Comparison of ENCODE assay signal across 31 cellular contexts in the genomic region with DNA sequence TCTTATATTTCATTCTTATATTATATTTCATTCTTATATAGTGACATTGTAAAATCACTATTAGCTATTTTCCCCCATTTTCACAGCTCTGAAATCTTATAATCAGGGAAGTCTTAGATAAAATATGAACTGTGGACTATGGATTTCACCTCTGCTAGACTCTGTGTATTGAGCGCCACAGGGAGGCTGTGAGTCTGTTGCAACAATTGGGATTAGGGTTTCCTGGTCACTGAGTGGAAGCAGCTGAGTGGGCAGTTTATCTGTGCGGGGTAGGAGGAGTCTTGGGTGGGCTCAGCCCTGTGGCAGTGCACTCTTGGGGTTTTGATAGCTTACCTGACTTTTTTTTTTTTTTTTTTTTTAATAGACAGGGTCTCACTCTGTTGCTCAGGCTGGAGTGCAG.
"Had no signal": no experiment of that assay in that cellular context is flagged by ENCODE, and none has a peak within 500 bp of the region (broad histone marks: within the 10 kb centered on the region; RNA-seq: fewer than 3 reads in every experiment).

No MANE protein-coding gene starts in this region.

- H3K36me3 ChIP-seq: cardiac muscle cell, SJCRH30 had no signal

- H3K4me3 Mint-ChIP-seq: activated CD4-positive, alpha-beta T cell treated with anti-CD3 and anti-CD28 coated beads, Interleukin-2, amount 10 ng/mL, durations not matched to agents 24 days and 14 days; activated CD8-positive, alpha-beta T cell treated with anti-CD3 and anti-CD28 coated beads for 36 hours; activated naive CD8-positive, alpha-beta T cell treated with anti-CD3 and anti-CD28 coated beads for 36 hours; activated T-cell treated with anti-CD3 and anti-CD28 coated beads, Interleukin-2, amount 50 U/mL, for 72 hours; activated T-helper 17 cell treated with anti-CD3 and anti-CD28 coated beads, Interleukin-2, amount 50 U/mL, for 72 hours; central memory CD8-positive, alpha-beta T cell had no signal

- DNase-seq: activated CD4-positive, alpha-beta T cell treated with anti-CD3 and anti-CD28 coated beads, Interleukin-2, amount 10 ng/mL, durations not matched to agents 24 days and 14 days; activated CD4-positive, alpha-beta T cell treated with anti-CD3 and anti-CD28 coated beads, Interleukin-2, amount 50 U/mL, for 4 hours; activated CD8-positive, alpha-beta T cell treated with anti-CD3 and anti-CD28 coated beads for 36 hours; activated effector memory CD4-positive, alpha-beta T cell treated with anti-CD3 and anti-CD28 coated beads, Interleukin-2, amount 50 U/mL, for 16 hours; activated naive CD4-positive, alpha-beta T cell; activated naive CD4-positive, alpha-beta T cell treated with anti-CD3 and anti-CD28 coated beads, Interleukin-2, amount 50 U/mL, for 16 hours; activated naive CD8-positive, alpha-beta T cell treated with anti-CD3 and anti-CD28 coated beads for 36 hours; activated T-cell treated with anti-CD3 and anti-CD28 coated beads, Interleukin-2, amount 50 U/mL, for 1 hour; activated T-cell treated with anti-CD3 and anti-CD28 coated beads, Interleukin-2, amount 50 U/mL, for 72 hours; amniotic stem cell; aorta; Karpas-422; NCI-H1048; NCI-H1105 treated with DMSO at 0.1 percent for 48 hours; NCI-H1436; NCI-H1694; NCI-H1930; NCI-H2081 treated with DMSO at 0.1 percent for 48 hours; NCI-H345; NCI-H524 treated with DMSO at 0.1 percent for 48 hours; NCI-H748 treated with DMSO at 0.1 percent for 48 hours; NK-92 treated with Interleukin-12 subunit alpha and Interleukin-12 subunit beta, amount 100 ng/mL, for 24 hours; OCI-M1; SHP77; SJCRH30; T1000 had no signal

- H3K27me3 Mint-ChIP-seq: activated CD4-positive, alpha-beta T cell treated with anti-CD3 and anti-CD28 coated beads, Interleukin-2, amount 10 ng/mL, durations not matched to agents 24 days and 14 days; activated CD8-positive, alpha-beta T cell treated with anti-CD3 and anti-CD28 coated beads for 36 hours; activated naive CD8-positive, alpha-beta T cell treated with anti-CD3 and anti-CD28 coated beads for 36 hours; activated T-helper 17 cell treated with anti-CD3 and anti-CD28 coated beads, Interleukin-2, amount 50 U/mL, for 72 hours; central memory CD8-positive, alpha-beta T cell had no signal

- H3K4me1 ChIP-seq: SJCRH30 had no signal

- H3K27ac Mint-ChIP-seq: activated CD4-positive, alpha-beta T cell treated with anti-CD3 and anti-CD28 coated beads, Interleukin-2, amount 10 ng/mL, durations not matched to agents 24 days and 14 days; activated CD8-positive, alpha-beta T cell treated with anti-CD3 and anti-CD28 coated beads for 36 hours; activated naive CD8-positive, alpha-beta T cell treated with anti-CD3 and anti-CD28 coated beads for 36 hours; activated T-cell treated with anti-CD3 and anti-CD28 coated beads, Interleukin-2, amount 50 U/mL, for 72 hours; activated T-helper 17 cell treated with anti-CD3 and anti-CD28 coated beads, Interleukin-2, amount 50 U/mL, for 72 hours had no signal

- H3K4me3 ChIP-seq: cardiac muscle cell, SJCRH30, SK-N-MC had no signal

- H3K27me3 ChIP-seq: cardiac muscle cell, SJCRH30 had no signal

- H3K27ac ChIP-seq: cardiac muscle cell, SJCRH30, SK-N-MC had no signal

- H3K4me1 Mint-ChIP-seq: activated CD4-positive, alpha-beta T cell treated with anti-CD3 and anti-CD28 coated beads, Interleukin-2, amount 10 ng/mL, durations not matched to agents 24 days and 14 days; activated naive CD8-positive, alpha-beta T cell treated with anti-CD3 and anti-CD28 coated beads for 36 hours; activated T-helper 17 cell treated with anti-CD3 and anti-CD28 coated beads, Interleukin-2, amount 50 U/mL, for 72 hours; central memory CD8-positive, alpha-beta T cell had no signal

- H3K9me3 Mint-ChIP-seq: activated CD4-positive, alpha-beta T cell treated with anti-CD3 and anti-CD28 coated beads, Interleukin-2, amount 10 ng/mL, durations not matched to agents 24 days and 14 days; central memory CD8-positive, alpha-beta T cell had no signal

- H3K9me3 ChIP-seq: SJCRH30 had no signal

- ATAC-seq: activated CD8-positive, alpha-beta T cell treated with anti-CD3 and anti-CD28 coated beads for 36 hours; activated T-cell treated with anti-CD3 and anti-CD28 coated beads, Interleukin-2, amount 50 U/mL, for 72 hours; activated T-helper 17 cell treated with anti-CD3 and anti-CD28 coated beads, Interleukin-2, amount 50 U/mL, for 72 hours had no signal

- H3K36me3 Mint-ChIP-seq: activated naive CD8-positive, alpha-beta T cell treated with anti-CD3 and anti-CD28 coated beads for 36 hours had no signal

- FAIRE-seq: TTC549 had no signal
